In genomic region chr1:229536982-229537381, GRCh38 we compare ENCODE assay signal across 19 cellular contexts. TPM values are rescaled to one million over a fixed set of nuclear protein-coding genes. Genes with fewer than 3 reads are reported as not detected.
DNase-seq lines count a peak whose midpoint lies in the region; ATAC-seq and TF ChIP-seq lines count a peak whose summit lies in the region.
"Had no signal": no experiment of that assay in that cellular context is flagged by ENCODE, and none has a peak within 500 bp of the region (broad histone marks: within the 10 kb centered on the region; RNA-seq: fewer than 3 reads in every experiment).

No MANE protein-coding gene starts in this region.

- intact Hi-C loops in prostate gland (cut with DNase I) = no loop called here
- intact Hi-C loops in activated CD4-positive, alpha-beta T cell treated with anti-CD3 and anti-CD28 coated beads, Interleukin-2, amount 10 ng/mL, durations not matched to agents 24 days and 14 days (cut with micrococcal nuclease) = no loop called here

- H3K36me3 Mint-ChIP-seq in T-helper 17 cell (ENCODE audit: low read depth) = peaks cover 8% of the 10 kb centered on the region
- peaks cover 58% of the 10 kb centered on the region for H3K36me3 Mint-ChIP-seq in activated CD4-positive, alpha-beta T cell treated with anti-CD3 and anti-CD28 coated beads, Interleukin-2, amount 10 ng/mL, durations not matched to agents 24 days and 14 days (ENCODE audit: low read depth)

- no peak overlapping the region for H3K4me3 ChIP-seq in prostate gland
- H3K4me3 ChIP-seq: BLaER1 treated with 17β-estradiol and CSF1 and Interleukin-3, amounts not matched to agents 10 nM and 100 nM; MG63 had no signal

- H3K4me1 ChIP-seq in prostate gland (replicated peaks) = no peaks in the 10 kb centered on the region

- no peak for ATAC-seq in T-helper 17 cell
- no peak for ATAC-seq in HG02852 (IDR thresholded peaks at IDR 0.05; ENCODE audit: unreplicated experiment)
- ATAC-seq: HepG2, SK-N-SH treated with all-trans-retinoic acid at 6 μM for 48 hours had no signal

- peak overlapping the region; percentile 80 for H3K27ac Mint-ChIP-seq in T-helper 17 cell
- no peak overlapping the region for H3K27ac Mint-ChIP-seq in activated CD4-positive, alpha-beta T cell treated with anti-CD3 and anti-CD28 coated beads, Interleukin-2, amount 10 ng/mL, durations not matched to agents 24 days and 14 days

- no peaks in the 10 kb centered on the region for H3K9me3 ChIP-seq in T-helper 17 cell (ENCODE audit: control insufficient read depth, low read length, poor library complexity, severe bottlenecking)
- no peaks in the 10 kb centered on the region for H3K9me3 ChIP-seq in prostate gland
- H3K9me3 ChIP-seq: BLaER1 treated with 17β-estradiol and CSF1 and Interleukin-3, amounts not matched to agents 10 nM and 100 nM; MG63 had no signal

- H3K27me3 ChIP-seq in prostate gland (replicated peaks; ENCODE audit: insufficient read depth) = no peaks in the 10 kb centered on the region
- H3K27me3 ChIP-seq: BLaER1 treated with 17β-estradiol and CSF1 and Interleukin-3, amounts not matched to agents 10 nM and 100 nM; MG63 had no signal

- H3K4me1 Mint-ChIP-seq in T-helper 17 cell = no peaks in the 10 kb centered on the region
- H3K4me1 Mint-ChIP-seq in activated CD4-positive, alpha-beta T cell treated with anti-CD3 and anti-CD28 coated beads, Interleukin-2, amount 10 ng/mL, durations not matched to agents 24 days and 14 days = peaks cover 5% of the 10 kb centered on the region

- peak; percentile 33 to 71 for DNase-seq in NOMO-1 (lab: John Stamatoyannopoulos, UW; ENCODE audit: unreplicated experiment in 2 of 2)
- no peak for DNase-seq in NOMO-1 treated with dmso at 0.1 percent for 144 hours (lab: John Stamatoyannopoulos, UW; ENCODE audit: unreplicated experiment)
- peak; percentile 9 for DNase-seq in NCI-H774 (lab: John Stamatoyannopoulos, UW)
- DNase-seq in T-helper 17 cell = no peak
- DNase-seq in prostate gland (ENCODE audit: low spot score) = peak; percentile 28
- DNase-seq in activated CD4-positive, alpha-beta T cell treated with anti-CD3 and anti-CD28 coated beads, Interleukin-2, amount 10 ng/mL, durations not matched to agents 24 days and 14 days = no peak
- DNase-seq in NCI-H510A (lab: John Stamatoyannopoulos, UW) = no peak
- DNase-seq: DMS 273 treated with DMSO at 0.1 percent for 48 hours, KG1, MG63, NCI-H1417 treated with DMSO at 0.1 percent for 48 hours, NCI-H1930, NCI-H2171, NCI-H446, Right ventricle myocardium superior had no signal

- H3K36me3 ChIP-seq in prostate gland = no peaks in the 10 kb centered on the region

- TF ChIP-seq CTCF in prostate gland (IDR thresholded peaks at IDR 0.05) = no peak

- H3K4me3 Mint-ChIP-seq in T-helper 17 cell = no peak overlapping the region
- H3K4me3 Mint-ChIP-seq in activated CD4-positive, alpha-beta T cell treated with anti-CD3 and anti-CD28 coated beads, Interleukin-2, amount 10 ng/mL, durations not matched to agents 24 days and 14 days = no peak overlapping the region

- no peak for TF ChIP-seq POLR2A in prostate gland (IDR thresholded peaks at IDR 0.05)

- no peaks in the 10 kb centered on the region for H3K27me3 Mint-ChIP-seq in T-helper 17 cell
- no peaks in the 10 kb centered on the region for H3K27me3 Mint-ChIP-seq in activated CD4-positive, alpha-beta T cell treated with anti-CD3 and anti-CD28 coated beads, Interleukin-2, amount 10 ng/mL, durations not matched to agents 24 days and 14 days

- no peak overlapping the region for H3K27ac ChIP-seq in prostate gland
- H3K27ac ChIP-seq: BLaER1 treated with 17β-estradiol and CSF1 and Interleukin-3, amounts not matched to agents 10 nM and 100 nM had no signal

- no peaks in the 10 kb centered on the region for H3K9me3 Mint-ChIP-seq in activated CD4-positive, alpha-beta T cell treated with anti-CD3 and anti-CD28 coated beads, Interleukin-2, amount 10 ng/mL, durations not matched to agents 24 days and 14 days

RNA-seq across cellular contexts. Expression of gene ABCB10, which starts 21.5 kb away (rescaled TPM):
- 10 to 100 TPM; 12.9 to 19.2 TPM for total RNA-seq in T-helper 17 cell
- 10 to 100 TPM; 11.0 to 21.9 TPM for total RNA-seq in prostate gland
- 46.5 and 49.7 TPM in 2 replicates for total RNA-seq in activated CD4-positive, alpha-beta T cell treated with anti-CD3 and anti-CD28 coated beads, Interleukin-2, amount 10 ng/mL, durations not matched to agents 24 days and 14 days

RNA-seq across cellular contexts. Expression of gene NUP133, which starts 28.8 kb away (rescaled TPM):
- total RNA-seq in T-helper 17 cell (10 to 100 TPM; 26.0 to 35.9 TPM), prostate gland (10 to 100 TPM; 26.3 to 36.4 TPM)
- total RNA-seq in activated CD4-positive, alpha-beta T cell treated with anti-CD3 and anti-CD28 coated beads, Interleukin-2, amount 10 ng/mL, durations not matched to agents 24 days and 14 days = 52.3 and 52.9 TPM in 2 replicates

Comparison
In these comparisons a context has a peak if more than half of its experiments do, and no peak if none do; other contexts are left out.
1. DNase-seq: peak in NOMO-1 (2 of 2), NCI-H774 (single experiment) and prostate gland (single experiment); none in NOMO-1 treated with dmso at 0.1 percent for 144 hours (single experiment), T-helper 17 cell (0 of 3), activated CD4-positive, alpha-beta T cell treated with anti-CD3 and anti-CD28 coated beads, Interleukin-2, amount 10 ng/mL, durations not matched to agents 24 days and 14 days (single experiment) and NCI-H510A (single experiment).